ENCODE assay signal across 23 cellular contexts in genomic region chr1:82392946-82393345, GRCh38.
"Had no signal": no experiment of that assay in that cellular context is flagged by ENCODE, and none has a peak within 500 bp of the region (broad histone marks: within the 10 kb centered on the region; RNA-seq: fewer than 3 reads in every experiment).

No MANE protein-coding gene starts in this region.

- H3K79me2 ChIP-seq: hepatocyte had no signal

- H3K4me1 ChIP-seq: esophagus squamous epithelium, lower lobe of right lung, thyroid gland had no signal

- H3K4me3 Mint-ChIP-seq: activated CD8-positive, alpha-beta T cell treated with anti-CD3 and anti-CD28 coated beads for 36 hours; activated naive CD8-positive, alpha-beta T cell treated with anti-CD3 and anti-CD28 coated beads, Interleukin-2, amount 10 ng/mL, durations not matched to agents 7 days and 5 days; activated T-helper 17 cell treated with anti-CD3 and anti-CD28 coated beads, Interleukin-2, amount 50 U/mL, for 72 hours; brain; nephron; stimulated activated naive B cell treated with anti-CD40 and anti-IgM and Interleukin-4, amounts not matched to agents 10 μg/mL and 1 μg/mL and 100 μg/mL, for 72 hours; T-helper 2 cell treated with Interferon-gamma antibody and Interleukin-4, amounts not matched to agents 5 μg/mL and 100 μg/mL, for 36 hours had no signal

- H3K27ac Mint-ChIP-seq: activated CD8-positive, alpha-beta T cell treated with anti-CD3 and anti-CD28 coated beads for 36 hours; activated naive CD8-positive, alpha-beta T cell treated with anti-CD3 and anti-CD28 coated beads, Interleukin-2, amount 10 ng/mL, durations not matched to agents 7 days and 5 days; activated T-helper 17 cell treated with anti-CD3 and anti-CD28 coated beads, Interleukin-2, amount 50 U/mL, for 72 hours; brain; nephron; stimulated activated naive B cell treated with anti-CD40 and anti-IgM and Interleukin-4, amounts not matched to agents 10 μg/mL and 1 μg/mL and 100 μg/mL, for 72 hours; T-helper 2 cell treated with Interferon-gamma antibody and Interleukin-4, amounts not matched to agents 5 μg/mL and 100 μg/mL, for 36 hours had no signal

- H3K36me3 ChIP-seq: esophagus squamous epithelium, lower lobe of right lung, spleen, thyroid gland had no signal

- ATAC-seq: activated CD8-positive, alpha-beta T cell treated with anti-CD3 and anti-CD28 coated beads for 36 hours; activated T-helper 17 cell treated with anti-CD3 and anti-CD28 coated beads, Interleukin-2, amount 50 U/mL, for 72 hours; left colon; lower lobe of right lung; stimulated activated naive B cell treated with anti-CD40 and anti-IgM and Interleukin-4, amounts not matched to agents 10 μg/mL and 1 μg/mL and 100 μg/mL, for 72 hours had no signal

- H3K4me1 Mint-ChIP-seq: activated naive CD8-positive, alpha-beta T cell treated with anti-CD3 and anti-CD28 coated beads, Interleukin-2, amount 10 ng/mL, durations not matched to agents 7 days and 5 days; activated T-helper 17 cell treated with anti-CD3 and anti-CD28 coated beads, Interleukin-2, amount 50 U/mL, for 72 hours had no signal

- H3K4me2 ChIP-seq: hepatocyte had no signal

- DNase-seq: activated CD4-positive, alpha-beta T cell treated with anti-CD3 and anti-CD28 coated beads for 48 hours; activated CD4-positive, CD25-positive, alpha-beta regulatory T cell; activated CD8-positive, alpha-beta T cell treated with anti-CD3 and anti-CD28 coated beads for 36 hours; activated naive CD4-positive, alpha-beta T cell treated with Interleukin-2 at 50 U/mL for 16 hours; activated naive CD8-positive, alpha-beta T cell treated with anti-CD3 and anti-CD28 coated beads, Interleukin-2, amount 10 ng/mL, durations not matched to agents 7 days and 5 days; activated T-cell treated with anti-CD3 and anti-CD28 coated beads, Interleukin-2, amount 50 U/mL, for 1 hour; amygdala; cortex of kidney; effector CD4-positive, alpha-beta T cell; esophagus squamous epithelium; left colon; lower lobe of right lung; midbrain; nucleus accumbens; posterior cingulate gyrus; spleen; stimulated activated naive B cell treated with anti-CD40 and anti-IgM and Interleukin-4, amounts not matched to agents 10 μg/mL and 1 μg/mL and 100 μg/mL, for 72 hours; thyroid gland had no signal

- H3K36me3 Mint-ChIP-seq: activated naive CD8-positive, alpha-beta T cell treated with anti-CD3 and anti-CD28 coated beads, Interleukin-2, amount 10 ng/mL, durations not matched to agents 7 days and 5 days; brain; stimulated activated naive B cell treated with anti-CD40 and anti-IgM and Interleukin-4, amounts not matched to agents 10 μg/mL and 1 μg/mL and 100 μg/mL, for 72 hours had no signal

- H3K4me3 ChIP-seq: esophagus squamous epithelium, hepatocyte, lower lobe of right lung, spleen, thyroid gland had no signal

- H3K27ac ChIP-seq: esophagus squamous epithelium, hepatocyte, lower lobe of right lung, spleen, thyroid gland had no signal

- H2AFZ ChIP-seq: hepatocyte had no signal

- H3K27me3 ChIP-seq: esophagus squamous epithelium, hepatocyte, spleen, thyroid gland had no signal

- H3K9me3 ChIP-seq: esophagus squamous epithelium, lower lobe of right lung, thyroid gland had no signal

- H3K9me3 Mint-ChIP-seq: activated naive CD8-positive, alpha-beta T cell treated with anti-CD3 and anti-CD28 coated beads, Interleukin-2, amount 10 ng/mL, durations not matched to agents 7 days and 5 days; nephron; T-helper 2 cell treated with Interferon-gamma antibody and Interleukin-4, amounts not matched to agents 5 μg/mL and 100 μg/mL, for 36 hours had no signal

- H3K27me3 Mint-ChIP-seq: activated CD8-positive, alpha-beta T cell treated with anti-CD3 and anti-CD28 coated beads for 36 hours; activated naive CD8-positive, alpha-beta T cell treated with anti-CD3 and anti-CD28 coated beads, Interleukin-2, amount 10 ng/mL, durations not matched to agents 7 days and 5 days; activated T-helper 17 cell treated with anti-CD3 and anti-CD28 coated beads, Interleukin-2, amount 50 U/mL, for 72 hours; stimulated activated naive B cell treated with anti-CD40 and anti-IgM and Interleukin-4, amounts not matched to agents 10 μg/mL and 1 μg/mL and 100 μg/mL, for 72 hours had no signal
